In genomic region chr12:22282283-22282682, GRCh38 we compare ENCODE assay signal across 11 cellular contexts. TPM values are rescaled to one million over a fixed set of nuclear protein-coding genes. Genes with fewer than 3 reads are reported as not detected.
DNase-seq lines count a peak whose midpoint lies in the region; ATAC-seq and TF ChIP-seq lines count a peak whose summit lies in the region.
"Had no signal": no experiment of that assay in that cellular context is flagged by ENCODE, and none has a peak within 500 bp of the region (broad histone marks: within the 10 kb centered on the region; RNA-seq: fewer than 3 reads in every experiment).

No MANE protein-coding gene starts in this region.

- H3K4me1 ChIP-seq in heart left ventricle = peaks cover 0 to 20% (median 0%) of the 10 kb centered on the region in 12 donors
- peaks cover 0 to 35% (median 25%) of the 10 kb centered on the region in 4 donors for H3K4me1 ChIP-seq in sigmoid colon
- H3K4me1 ChIP-seq in CD8-positive, alpha-beta T cell (ENCODE audit: insufficient read depth, low read length) = no peaks in the 10 kb centered on the region

- TF ChIP-seq EP300 in sigmoid colon (IDR thresholded peaks at IDR 0.05) = no peak

- CTCF ChIA-PET in CD8-positive, alpha-beta T cell (lab: Charles Lee) = no interaction called here

- TF ChIP-seq CTCF in astrocyte of the cerebellum (IDR thresholded peaks at IDR 0.05; ENCODE audit: low read depth, low read length, missing control alignments) (no peak), heart left ventricle (IDR thresholded peaks at IDR 0.05) (no peak), sigmoid colon (IDR thresholded peaks at IDR 0.05) (no peak)
- TF ChIP-seq CTCF in CD8-positive, alpha-beta T cell (IDR thresholded peaks at IDR 0.05) = no peak

- H3K27me3 ChIP-seq in heart left ventricle (no peaks in the 10 kb centered on the region), sigmoid colon (no peaks in the 10 kb centered on the region)
- no peaks in the 10 kb centered on the region for H3K27me3 ChIP-seq in CD8-positive, alpha-beta T cell (ENCODE audit: insufficient read depth, low read length)

- H3K4me1 Mint-ChIP-seq in CD8-positive, alpha-beta T cell (ENCODE audit: low read depth) = no peaks in the 10 kb centered on the region

- H3K36me3 ChIP-seq in heart left ventricle = no peaks in the 10 kb centered on the region
- H3K36me3 ChIP-seq in sigmoid colon = no peaks in the 10 kb centered on the region
- H3K36me3 ChIP-seq in CD8-positive, alpha-beta T cell (ENCODE audit: insufficient read depth, low read length) = no peaks in the 10 kb centered on the region

- TF ChIP-seq POLR2A in heart left ventricle (IDR thresholded peaks at IDR 0.05) = no peak
- no peak for TF ChIP-seq POLR2A in sigmoid colon (IDR thresholded peaks at IDR 0.05)

- in situ Hi-C loops in astrocyte of the cerebellum (cut with HindIII; ENCODE audit: low sequenced_read_pairs) = loop anchor here (10.0 kb wide), 1 partner anchor 67 kb away; no protein-coding TSS in a partner anchor

- H3K27ac ChIP-seq in heart left ventricle = peak overlapping the region in 11 of 12 donors; percentile 20 to 83 (median 49)
- peak overlapping the region; percentile 57 to 69 (median 62) for H3K27ac ChIP-seq in sigmoid colon
- no peak overlapping the region for H3K27ac ChIP-seq in CD8-positive, alpha-beta T cell (ENCODE audit: low read depth, low read length)

- peaks cover 5% of the 10 kb centered on the region for H3K27me3 Mint-ChIP-seq in CD8-positive, alpha-beta T cell (ENCODE audit: low read depth)

- POLR2A ChIA-PET in CD8-positive, alpha-beta T cell (lab: Charles Lee) = no interaction called here

- intact Hi-C loops in heart left ventricle (cut with DNase I) (no loop called here), sigmoid colon (cut with DNase I) (no loop called here)
- intact Hi-C loops in CD8-positive, alpha-beta T cell (cut with DNase I, micrococcal nuclease) = loop anchor here in 1 of 2 experiments (5.0 kb wide), 1 partner anchor 50 kb away; no protein-coding TSS in a partner anchor

- H3K27ac Mint-ChIP-seq in CD8-positive, alpha-beta T cell = no peak overlapping the region
- H3K27ac Mint-ChIP-seq: activated naive CD4-positive, alpha-beta T cell treated with anti-CD3 and anti-CD28 coated beads for 36 hours; stimulated activated effector memory CD8-positive, alpha-beta T cell treated with anti-CD3 and anti-CD28 coated beads, Interleukin-12 subunit alpha, Interleukin-12 subunit beta, amount 100 ng/mL, for 72 hours; T-helper 1 cell treated with Interleukin-12 subunit alpha and Interleukin-12 subunit beta and Interleukin-4 antibody, amounts not matched to agents 30 μg/mL and 1 μg/mL, for 36 hours had no signal

- no peaks in the 10 kb centered on the region for H3K9me3 ChIP-seq in heart left ventricle
- H3K9me3 ChIP-seq in sigmoid colon = no peaks in the 10 kb centered on the region
- no peaks in the 10 kb centered on the region for H3K9me3 ChIP-seq in CD8-positive, alpha-beta T cell (ENCODE audit: low read length)

- WGBS in heart left ventricle, 4 donors = 80 to 93% (median 86%) methylated on average over 6 of the region's 6 CpGs
- WGBS in sigmoid colon, 2 donors = 82 to 89% methylated on average over 6 of the region's 6 CpGs

- H3K36me3 Mint-ChIP-seq in CD8-positive, alpha-beta T cell = no peaks in the 10 kb centered on the region
- H3K36me3 Mint-ChIP-seq: stimulated activated effector memory CD8-positive, alpha-beta T cell treated with anti-CD3 and anti-CD28 coated beads, Interleukin-12 subunit alpha, Interleukin-12 subunit beta, amount 100 ng/mL, for 72 hours had no signal

- H3K9me3 Mint-ChIP-seq in CD8-positive, alpha-beta T cell = no peaks in the 10 kb centered on the region
- H3K9me3 Mint-ChIP-seq: activated naive CD4-positive, alpha-beta T cell treated with anti-CD3 and anti-CD28 coated beads for 36 hours; stimulated activated effector memory CD8-positive, alpha-beta T cell treated with anti-CD3 and anti-CD28 coated beads, Interleukin-12 subunit alpha, Interleukin-12 subunit beta, amount 100 ng/mL, for 72 hours; T-helper 1 cell treated with Interleukin-12 subunit alpha and Interleukin-12 subunit beta and Interleukin-4 antibody, amounts not matched to agents 30 μg/mL and 1 μg/mL, for 36 hours had no signal

- ATAC-seq in heart left ventricle (peak in 3 of 4 donors; percentile 33 to 72 (median 70)), HG03439 (IDR thresholded peaks at IDR 0.05; ENCODE audit: unreplicated experiment) (no peak)
- ATAC-seq in CD8-positive, alpha-beta T cell = no peak
- ATAC-seq: stimulated activated effector memory CD8-positive, alpha-beta T cell treated with anti-CD3 and anti-CD28 coated beads, Interleukin-12 subunit alpha, Interleukin-12 subunit beta, amount 100 ng/mL, for 72 hours had no signal

- DNase-seq in GM03348 (ENCODE audit: low spot score) (peak; percentile 63), astrocyte of the cerebellum (ENCODE audit: low read depth) (peak; percentile 70), heart left ventricle (no peak), sigmoid colon (no peak), Ammon's horn (ENCODE audit: low spot score) (no peak), cortex of kidney (lab: John Stamatoyannopoulos, UW) (no peak)
- DNase-seq in CD8-positive, alpha-beta T cell = no peak
- DNase-seq: activated naive CD4-positive, alpha-beta T cell treated with anti-CD3 and anti-CD28 coated beads for 36 hours had no signal

- H3K4me3 Mint-ChIP-seq in CD8-positive, alpha-beta T cell = no peak overlapping the region
- H3K4me3 Mint-ChIP-seq: activated naive CD4-positive, alpha-beta T cell treated with anti-CD3 and anti-CD28 coated beads for 36 hours; stimulated activated effector memory CD8-positive, alpha-beta T cell treated with anti-CD3 and anti-CD28 coated beads, Interleukin-12 subunit alpha, Interleukin-12 subunit beta, amount 100 ng/mL, for 72 hours; T-helper 1 cell treated with Interleukin-12 subunit alpha and Interleukin-12 subunit beta and Interleukin-4 antibody, amounts not matched to agents 30 μg/mL and 1 μg/mL, for 36 hours had no signal

- peak overlapping the region; percentile 14 for H3K4me3 ChIP-seq in astrocyte of the cerebellum (ENCODE audit: low read depth, low read length)
- H3K4me3 ChIP-seq in heart left ventricle = peak overlapping the region in 4 of 12 donors; percentile 3 to 26 (median 16)
- peak overlapping the region in 2 of 4 donors; percentile 7 to 8 for H3K4me3 ChIP-seq in sigmoid colon
- H3K4me3 ChIP-seq in CD8-positive, alpha-beta T cell (ENCODE audit: low read depth, low read length) = no peak overlapping the region

RNA-seq across cellular contexts. Expression of gene ST8SIA1, which starts 52.2 kb away (rescaled TPM):
- total RNA-seq in heart left ventricle = 1 to 10 TPM in 6 of 9 donors, under 1 TPM in 3; 0.60 to 5.7 (median 1.7) TPM
- polyA plus RNA-seq in heart left ventricle = 1 to 10 TPM in 1 of 2 donors, under 1 TPM in 1; 0.75 to 1.2 TPM
- total RNA-seq in sigmoid colon = 10 to 100 TPM; 17.4 to 57.3 (median 22.5) TPM
- polyA plus RNA-seq in sigmoid colon = 1 to 10 TPM; 1.2 to 3.1 (median 1.4) TPM
- 10 to 100 TPM; 12.2 to 12.6 TPM for total RNA-seq in CD8-positive, alpha-beta T cell

Comparison
In these comparisons a context has a peak if more than half of its experiments do, and no peak if none do; other contexts are left out.
1. DNase-seq: peak in GM03348 (single experiment) and astrocyte of the cerebellum (single experiment); none in heart left ventricle (0 of 5), sigmoid colon (single experiment), CD8-positive, alpha-beta T cell (0 of 7), Ammon's horn (single experiment) and cortex of kidney (single experiment).
2. ATAC-seq: peak in heart left ventricle (3 of 4); none in HG03439 (single experiment) and CD8-positive, alpha-beta T cell (single experiment).